8 cellular contexts compared by ENCODE assay signal in the genomic region with DNA sequence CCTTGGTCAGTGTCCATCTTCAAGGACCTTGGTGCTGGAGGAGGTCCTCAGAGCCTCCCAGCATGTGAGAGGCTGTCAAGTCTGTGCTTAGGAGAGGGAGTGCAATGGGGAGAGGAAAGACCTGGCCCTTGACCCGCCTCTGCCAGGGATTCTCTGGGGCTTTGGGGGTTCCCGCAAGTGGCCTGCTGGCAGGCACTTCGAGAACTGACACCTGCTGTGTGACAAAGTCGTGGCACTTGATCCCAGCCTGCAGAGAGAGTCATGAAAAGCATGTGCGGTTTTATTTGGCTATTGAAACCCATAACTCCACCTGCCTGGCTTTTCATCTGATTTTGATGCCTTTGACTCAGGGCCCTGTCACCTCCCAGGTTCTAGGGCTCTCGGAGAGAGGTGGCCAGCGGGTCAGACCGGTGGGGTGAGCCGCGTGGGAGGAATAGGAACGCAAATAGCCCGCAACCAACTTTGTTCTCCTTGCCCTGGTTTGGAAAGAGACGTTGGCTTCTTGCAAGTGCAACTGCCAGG. TPM values are rescaled to one million over a fixed set of nuclear protein-coding genes. Genes with fewer than 3 reads are reported as not detected.
DNase-seq lines count a peak whose midpoint lies in the region; ATAC-seq and TF ChIP-seq lines count a peak whose summit lies in the region.

No MANE protein-coding gene starts in this region.

- H3K4me3 Mint-ChIP-seq in activated naive CD4-positive, alpha-beta T cell treated with anti-CD3 and anti-CD28 coated beads for 36 hours = no peak overlapping the region
- H3K4me3 Mint-ChIP-seq in activated T-helper 17 cell treated with anti-CD3 and anti-CD28 coated beads, Interleukin-2, amount 50 U/mL, for 72 hours = peak overlapping the region; percentile 56
- peak overlapping the region; percentile 54 for H3K4me3 Mint-ChIP-seq in osteocyte (ENCODE audit: unreplicated experiment)

- intact Hi-C loops in activated naive CD4-positive, alpha-beta T cell treated with anti-CD3 and anti-CD28 coated beads for 36 hours (cut with micrococcal nuclease) = loop anchor here (1.0 kb wide), 1 partner anchor 15 kb away; no protein-coding TSS in a partner anchor

- peak overlapping the region; percentile 59 for H3K27ac Mint-ChIP-seq in activated naive CD4-positive, alpha-beta T cell treated with anti-CD3 and anti-CD28 coated beads for 36 hours
- H3K27ac Mint-ChIP-seq in activated T-helper 17 cell treated with anti-CD3 and anti-CD28 coated beads, Interleukin-2, amount 50 U/mL, for 72 hours = peak overlapping the region; percentile 66
- peak overlapping the region; percentile 96 for H3K27ac Mint-ChIP-seq in osteocyte (ENCODE audit: unreplicated experiment)

- peaks cover 4% of the 10 kb centered on the region for H3K36me3 Mint-ChIP-seq in activated naive CD4-positive, alpha-beta T cell treated with anti-CD3 and anti-CD28 coated beads for 36 hours (ENCODE audit: low read depth)
- no peaks in the 10 kb centered on the region for H3K36me3 Mint-ChIP-seq in activated T-helper 17 cell treated with anti-CD3 and anti-CD28 coated beads, Interleukin-2, amount 50 U/mL, for 72 hours (ENCODE audit: low read depth)
- H3K36me3 Mint-ChIP-seq in osteocyte (ENCODE audit: unreplicated experiment) = peaks cover 3% of the 10 kb centered on the region

- peak; percentile 63 for DNase-seq in activated naive CD4-positive, alpha-beta T cell treated with anti-CD3 and anti-CD28 coated beads for 36 hours
- DNase-seq in activated naive CD4-positive, alpha-beta T cell treated with anti-CD3 and anti-CD28 coated beads, Interleukin-2, amount 50 U/mL, for 16 hours = no peak
- no peak for DNase-seq in osteocyte (ENCODE audit: extremely low spot score, unreplicated experiment)
- no peak for DNase-seq in stimulated activated naive CD4-positive, alpha-beta T cell (lab: John Stamatoyannopoulos, UW)
- no peak for DNase-seq in iPS-NIHi11 (ENCODE audit: low spot score)

- ATAC-seq in HG03175 (IDR thresholded peaks at IDR 0.05; ENCODE audit: unreplicated experiment) = peak; percentile 20
- ATAC-seq in activated T-helper 17 cell treated with anti-CD3 and anti-CD28 coated beads, Interleukin-2, amount 50 U/mL, for 72 hours (replicated peaks) = peak; percentile 80
- no peak for ATAC-seq in HG02970 (IDR thresholded peaks at IDR 0.05; ENCODE audit: low FRiP score, unreplicated experiment)

- H3K9me3 Mint-ChIP-seq in activated naive CD4-positive, alpha-beta T cell treated with anti-CD3 and anti-CD28 coated beads for 36 hours = peaks cover 5% of the 10 kb centered on the region
- H3K9me3 Mint-ChIP-seq in activated T-helper 17 cell treated with anti-CD3 and anti-CD28 coated beads, Interleukin-2, amount 50 U/mL, for 72 hours = no peaks in the 10 kb centered on the region
- no peaks in the 10 kb centered on the region for H3K9me3 Mint-ChIP-seq in osteocyte (ENCODE audit: unreplicated experiment)

- H3K4me1 Mint-ChIP-seq in activated naive CD4-positive, alpha-beta T cell treated with anti-CD3 and anti-CD28 coated beads for 36 hours (ENCODE audit: low read depth) = peaks cover 48% of the 10 kb centered on the region
- peaks cover 25% of the 10 kb centered on the region for H3K4me1 Mint-ChIP-seq in activated T-helper 17 cell treated with anti-CD3 and anti-CD28 coated beads, Interleukin-2, amount 50 U/mL, for 72 hours
- peaks cover 72% of the 10 kb centered on the region for H3K4me1 Mint-ChIP-seq in osteocyte (ENCODE audit: unreplicated experiment)

- no peaks in the 10 kb centered on the region for H3K27me3 Mint-ChIP-seq in activated naive CD4-positive, alpha-beta T cell treated with anti-CD3 and anti-CD28 coated beads for 36 hours (ENCODE audit: low read depth)
- H3K27me3 Mint-ChIP-seq in activated T-helper 17 cell treated with anti-CD3 and anti-CD28 coated beads, Interleukin-2, amount 50 U/mL, for 72 hours = no peaks in the 10 kb centered on the region
- no peaks in the 10 kb centered on the region for H3K27me3 Mint-ChIP-seq in osteocyte (ENCODE audit: unreplicated experiment)

- CTCF ChIA-PET in activated naive CD4-positive, alpha-beta T cell treated with anti-CD3 and anti-CD28 coated beads for 36 hours (lab: Charles Lee) = interaction anchor here (3.0 kb wide), 1 partner anchor 13 kb away, joined by 20 read pairs; no protein-coding TSS in a partner anchor

- TF ChIP-seq CTCF in osteocyte (IDR thresholded peaks at IDR 0.05) = no peak

RNA-seq across cellular contexts. Expression of a gene that starts 42.8 kb away (rescaled TPM):
- 10 to 100 TPM in 1 of 2 experiments, 1 to 10 TPM in 1; 8.6 to 10.1 TPM for total RNA-seq in activated naive CD4-positive, alpha-beta T cell treated with anti-CD3 and anti-CD28 coated beads for 36 hours
- total RNA-seq in activated T-helper 17 cell treated with anti-CD3 and anti-CD28 coated beads, Interleukin-2, amount 50 U/mL, for 72 hours = 10 to 100 TPM; 12.1 to 17.4 TPM
- total RNA-seq in osteocyte = 57.3 and 64.1 TPM in 2 replicates
